In the genomic region with DNA sequence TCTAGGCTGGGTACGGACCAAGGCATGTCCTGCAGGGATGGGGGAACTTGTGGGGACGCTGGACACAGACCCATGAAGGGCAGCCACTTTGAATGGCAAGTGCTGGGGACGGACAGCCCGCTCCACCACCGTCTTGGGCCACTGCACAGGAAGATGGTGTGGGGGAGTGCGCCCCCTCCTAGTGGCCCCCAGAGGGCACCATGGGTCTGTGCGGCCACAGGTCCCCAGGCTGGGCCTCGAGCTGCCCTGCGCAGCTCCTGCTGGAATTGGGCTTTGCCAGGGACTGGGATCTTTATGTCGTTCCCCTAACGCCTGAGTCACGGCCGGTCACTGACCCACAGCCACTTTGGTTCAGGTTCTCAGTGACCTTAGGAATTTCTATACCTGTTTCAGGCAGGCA, we compare ENCODE assay signal across 8 cellular contexts. TPM values are rescaled to one million over a fixed set of nuclear protein-coding genes. Genes with fewer than 3 reads are reported as not detected.
DNase-seq lines count a peak whose midpoint lies in the region; ATAC-seq and TF ChIP-seq lines count a peak whose summit lies in the region.

No MANE protein-coding gene starts in this region.

- H3K79me2 ChIP-seq in HCT116 (ENCODE audit: insufficient read depth, low read length), result peaks cover 5% of the 10 kb centered on the region; the same call in 1 of the 2 replicates

- no peaks in the 10 kb centered on the region for H3K9me2 ChIP-seq in HCT116 (ENCODE audit: insufficient read depth)

- peak; percentile 53 for TF ChIP-seq RAD21 in HCT116 (IDR thresholded peaks at IDR 0.05; ENCODE audit: low read depth)

- POLR2A ChIA-PET in HCT116 (lab: Charles Lee), result no interaction called here
- POLR2A ChIA-PET in naive thymus-derived CD4-positive, alpha-beta T cell (lab: Charles Lee), result interaction anchor here (1.4 kb wide), 1 partner anchor 99 kb away, joined by 3 read pairs; a partner anchor contains a TSS

- H3K4me3 ChIP-seq in BE2C (ENCODE audit: low read depth, low read length), result no peak overlapping the region
- H3K4me3 ChIP-seq in HCT116 (replicated peaks in 1 of 2; ENCODE audit: low read depth in 1 of 2, low read length in 2 of 2), result no peak overlapping the region
- H3K4me3 ChIP-seq in brain microvascular endothelial cell (ENCODE audit: low read depth, low read length), result no peak overlapping the region
- no peak overlapping the region for H3K4me3 ChIP-seq in right lobe of liver
- H3K4me3 ChIP-seq in naive thymus-derived CD4-positive, alpha-beta T cell (ENCODE audit: low read length), result no peak overlapping the region

- H3K36me3 Mint-ChIP-seq in naive thymus-derived CD4-positive, alpha-beta T cell, result peaks cover 3 to 37% (median 10%) of the 10 kb centered on the region in 5 donors

- TF ChIP-seq POLR2A in HCT116 (IDR thresholded peaks at IDR 0.05; ENCODE audit: borderline replicate concordance, extremely low read depth, insufficient read depth, insufficient read length), result no peak
- TF ChIP-seq POLR2A in right lobe of liver (IDR thresholded peaks at IDR 0.05), result no peak

- no peaks in the 10 kb centered on the region for H4K20me1 ChIP-seq in HCT116 (ENCODE audit: insufficient read depth)

- H3K4me1 ChIP-seq in BE2C (peaks cover 3% of the 10 kb centered on the region; the same call in 1 of the 2 replicates), HCT116 (ENCODE audit: control insufficient read depth in 1 of 2, insufficient read depth in 2 of 2, low read length in 2 of 2) (no peaks in the 10 kb centered on the region), right lobe of liver (no peaks in the 10 kb centered on the region)
- no peaks in the 10 kb centered on the region for H3K4me1 ChIP-seq in naive thymus-derived CD4-positive, alpha-beta T cell (ENCODE audit: control insufficient read depth in 2 of 2, insufficient read depth in 2 of 2, low read length in 2 of 2)

- intact Hi-C loops in HCT116 (cut with micrococcal nuclease), result no loop called here
- intact Hi-C loops in right lobe of liver (cut with DNase I), result no loop called here
- intact Hi-C loops in naive thymus-derived CD4-positive, alpha-beta T cell (cut with micrococcal nuclease), result loop anchor here in 1 of 2 donors (1.0 kb wide), 1 partner anchor 210 kb away; no protein-coding TSS in a partner anchor

- DNase-seq in BE2C (peak; percentile 40), HCT116 (ENCODE audit: low read depth, low spot score) (no peak), brain microvascular endothelial cell (no peak), right lobe of liver (no peak), GOT3 (lab: John Stamatoyannopoulos, UW) (no peak)
- DNase-seq in naive thymus-derived CD4-positive, alpha-beta T cell, result no peak

- CTCF ChIA-PET in HCT116 (lab: Charles Lee), result interaction anchor here (1.0 kb wide), 1 partner anchor 208 kb away, joined by 3 read pairs; a partner anchor contains a TSS
- CTCF ChIA-PET in naive thymus-derived CD4-positive, alpha-beta T cell (lab: Charles Lee), result interaction anchor here (0.6 to 0.8 kb wide), 2 partner anchors 25 to 138 kb away, joined by 3 to 4 read pairs; no protein-coding TSS in a partner anchor

- BruUV-seq in HCT116 (replicated peaks; lab: Mats Ljungman, UMichigan), result no TSS peak

- ATAC-seq in HCT116, result peak; percentile 72
- ATAC-seq in right lobe of liver, result peak in 3 of 4 donors; percentile 33 to 52 (median 37)
- no peak for ATAC-seq in HG03025 (IDR thresholded peaks at IDR 0.05; ENCODE audit: low FRiP score, unreplicated experiment)
- no peak for ATAC-seq in naive thymus-derived CD4-positive, alpha-beta T cell
- no peak for ATAC-seq in HG03135 (IDR thresholded peaks at IDR 0.05; ENCODE audit: unreplicated experiment)

- peaks cover 0 to 9% (median 6%) of the 10 kb centered on the region in 7 donors for H3K4me1 Mint-ChIP-seq in naive thymus-derived CD4-positive, alpha-beta T cell

- H3K9me3 ChIP-seq in BE2C (no peaks in the 10 kb centered on the region), HCT116 (ENCODE audit: control insufficient read depth in 1 of 2, insufficient read depth in 1 of 2, low read depth in 1 of 2, low read length in 2 of 2) (no peaks in the 10 kb centered on the region), right lobe of liver (no peaks in the 10 kb centered on the region)
- H3K9me3 ChIP-seq in naive thymus-derived CD4-positive, alpha-beta T cell (ENCODE audit: control insufficient read depth in 2 of 3, low read length in 3 of 3), result no peaks in the 10 kb centered on the region

- H3K27me3 ChIP-seq in BE2C, result no peaks in the 10 kb centered on the region
- H3K27me3 ChIP-seq in HCT116 (ENCODE audit: insufficient read depth, low read length), result no peaks in the 10 kb centered on the region
- no peaks in the 10 kb centered on the region for H3K27me3 ChIP-seq in brain microvascular endothelial cell (replicated peaks)
- no peaks in the 10 kb centered on the region for H3K27me3 ChIP-seq in right lobe of liver
- H3K27me3 ChIP-seq in naive thymus-derived CD4-positive, alpha-beta T cell (ENCODE audit: control insufficient read depth in 2 of 2, insufficient read depth in 2 of 2, low read length in 2 of 2), result no peaks in the 10 kb centered on the region

- in situ Hi-C loops in brain microvascular endothelial cell (cut with HindIII; ENCODE audit: low pct_ligation_motif_present, low sequenced_read_pairs), result loop anchor here (25.0 kb wide), 1 partner anchor 338 kb away; no protein-coding TSS in a partner anchor

- no peak overlapping the region for H3K27ac ChIP-seq in HCT116 (ENCODE audit: low read depth, low read length)
- no peak overlapping the region for H3K27ac ChIP-seq in brain microvascular endothelial cell
- H3K27ac ChIP-seq in right lobe of liver, result no peak overlapping the region
- H3K27ac ChIP-seq in naive thymus-derived CD4-positive, alpha-beta T cell (ENCODE audit: low read depth, low read length), result no peak overlapping the region

- peaks cover 18% of the 10 kb centered on the region for H3K36me3 ChIP-seq in BE2C
- peaks cover 38 to 40% of the 10 kb centered on the region in 2 experiments for H3K36me3 ChIP-seq in HCT116 (ENCODE audit: control insufficient read depth in 1 of 2, insufficient read depth in 2 of 2, low read length in 2 of 2)
- peaks cover 43% of the 10 kb centered on the region for H3K36me3 ChIP-seq in brain microvascular endothelial cell (replicated peaks)
- H3K36me3 ChIP-seq in right lobe of liver, result peaks cover 0 to 50% (median 12%) of the 10 kb centered on the region in 4 donors
- peaks cover 6 to 74% (median 12%) of the 10 kb centered on the region in 3 experiments for H3K36me3 ChIP-seq in naive thymus-derived CD4-positive, alpha-beta T cell (ENCODE audit: control insufficient read depth in 2 of 3, insufficient read depth in 3 of 3, low read length in 3 of 3)

- RAD21 ChIA-PET in HCT116 (lab: Charles Lee; ENCODE audit: low non-redundant PET in 1 of 2, low total read pairs in 2 of 2, uncharacterized antibody in 2 of 2, unreplicated experiment in 2 of 2), result interaction anchor here in 1 of 2 experiments (0.6 kb wide), 1 partner anchor 56 kb away, joined by 3 read pairs; no protein-coding TSS in a partner anchor

- no peak overlapping the region for H3K9ac ChIP-seq in HCT116 (ENCODE audit: low read length)

- H3K27ac Mint-ChIP-seq in naive thymus-derived CD4-positive, alpha-beta T cell, result no peak overlapping the region

- no peak overlapping the region for H3K4me3 Mint-ChIP-seq in naive thymus-derived CD4-positive, alpha-beta T cell

- H3K4me2 ChIP-seq in HCT116 (ENCODE audit: low read length), result no peak overlapping the region

- no peak overlapping the region for H2AFZ ChIP-seq in HCT116 (ENCODE audit: low read depth, low read length, poor library complexity, severe bottlenecking)

- peak; percentile 45 for TF ChIP-seq CTCF in BE2C (IDR thresholded peaks at IDR 0.05; ENCODE audit: low read depth, low read length)
- peak; percentile 30 to 52 (median 44); a peak in 5 of 6 replicates for TF ChIP-seq CTCF in HCT116 (IDR thresholded peaks at IDR 0.05 in 2 of 3, conservative IDR thresholded peaks at IDR 0.05 in 1 of 3; ENCODE audit: borderline replicate concordance in 1 of 3, insufficient read depth in 1 of 3, low read depth in 2 of 3, low read length in 2 of 3)
- TF ChIP-seq CTCF in brain microvascular endothelial cell (IDR thresholded peaks at IDR 0.05; ENCODE audit: low read depth, low read length, missing control alignments), result peak; percentile 65
- peak in 2 of 4 donors; percentile 11 to 27 for TF ChIP-seq CTCF in right lobe of liver (IDR thresholded peaks at IDR 0.05)

- H3K27me3 Mint-ChIP-seq in naive thymus-derived CD4-positive, alpha-beta T cell, result no peaks in the 10 kb centered on the region

- H3K9me3 Mint-ChIP-seq in naive thymus-derived CD4-positive, alpha-beta T cell, result no peaks in the 10 kb centered on the region

- WGBS in right lobe of liver (ENCODE audit: insufficient coverage, low coverage, low lambda C conversion rate, missing lambda C conversion rate), result 74% methylated on average over 3 of the region's 13 CpGs

TF ChIP-seq in HCT116, 20 proteins besides CTCF, POLR2A, EP300 and RAD21:
- TF ChIP-seq SRF (IDR thresholded peaks at IDR 0.05; ENCODE audit: low read depth), result no peak
- no peak for TF ChIP-seq EZH2phosphoT487 (IDR thresholded peaks at IDR 0.05; ENCODE audit: borderline replicate concordance)
- TF ChIP-seq EZH2 (IDR thresholded peaks at IDR 0.05), result no peak
- TF ChIP-seq YY1 (IDR thresholded peaks at IDR 0.05; ENCODE audit: extremely low read depth, insufficient replicate concordance, low read depth, low read length), result no peak
- TF ChIP-seq, protein P1, sequence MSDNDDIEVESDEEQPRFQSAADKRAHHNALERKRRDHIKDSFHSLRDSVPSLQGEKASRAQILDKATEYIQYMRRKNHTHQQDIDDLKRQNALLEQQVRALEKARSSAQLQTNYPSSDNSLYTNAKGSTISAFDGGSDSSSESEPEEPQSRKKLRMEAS (IDR thresholded peaks at IDR 0.05), result no peak
- TF ChIP-seq, protein P2, sequence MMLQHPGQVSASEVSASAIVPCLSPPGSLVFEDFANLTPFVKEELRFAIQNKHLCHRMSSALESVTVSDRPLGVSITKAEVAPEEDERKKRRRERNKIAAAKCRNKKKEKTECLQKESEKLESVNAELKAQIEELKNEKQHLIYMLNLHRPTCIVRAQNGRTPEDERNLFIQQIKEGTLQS (IDR thresholded peaks at IDR 0.05), result no peak
- no peak for TF ChIP-seq SIN3A (IDR thresholded peaks at IDR 0.05; ENCODE audit: low read depth)
- TF ChIP-seq CBX3 (IDR thresholded peaks at IDR 0.05; ENCODE audit: low read depth), result no peak

RNA-seq across cellular contexts. Expression of a gene that starts 44.4 kb away (rescaled TPM):
- 33.7 TPM for polyA plus RNA-seq in BE2C (2012; ENCODE audit: insufficient read depth, insufficient read length, low read depth)
- total RNA-seq in HCT116 (2021; ENCODE audit: unreplicated experiment), result 101 TPM
- 66.4 and 80.0 TPM in 2 replicates for polyA plus RNA-seq in HCT116 (2012)
- total RNA-seq in right lobe of liver, result 10 to 100 TPM; 11.9 to 22.9 (median 19.1) TPM
- 100 to 1,000 TPM in 1 of 5 experiments, 10 to 100 TPM in 4; 55.7 to 104 (median 84.3) TPM for total RNA-seq in naive thymus-derived CD4-positive, alpha-beta T cell
- polyA plus RNA-seq in naive thymus-derived CD4-positive, alpha-beta T cell, result 10 to 100 TPM; 33.8 to 65.1 TPM

Comparison
In these comparisons a context has a peak if more than half of its experiments do, and no peak if none do; other contexts are left out.
1. ATAC-seq: peak in HCT116 (single experiment) and right lobe of liver (3 of 4); none in HG03025 (single experiment), naive thymus-derived CD4-positive, alpha-beta T cell (single experiment) and HG03135 (single experiment).